ENCODE assay signal across 8 cellular contexts in genomic region chr6:35327349-35328027, GRCh38. TPM values are rescaled to one million over a fixed set of nuclear protein-coding genes. Genes with fewer than 3 reads are reported as not detected.
DNase-seq lines count a peak whose midpoint lies in the region; ATAC-seq and TF ChIP-seq lines count a peak whose summit lies in the region.

No MANE protein-coding gene starts in this region.

- H3K4me3 ChIP-seq in GM12865 (ENCODE audit: low read depth, low read length) (no peak overlapping the region), retinal pigment epithelial cell (ENCODE audit: low read length) (no peak overlapping the region)

- H3K4me1 Mint-ChIP-seq in glutamatergic neuron (ENCODE audit: low read depth, unreplicated experiment) = peaks cover 2% of the 10 kb centered on the region

- ATAC-seq in GM18909 (IDR thresholded peaks at IDR 0.05; ENCODE audit: poor library complexity, unreplicated experiment) = no peak

- peak; percentile 75 for TF ChIP-seq CTCF in GM12865 (IDR thresholded peaks at IDR 0.05; ENCODE audit: insufficient read depth, low read depth, low read length, missing control alignments)
- peak; percentile 10 for TF ChIP-seq CTCF in glutamatergic neuron (IDR thresholded peaks at IDR 0.05; ENCODE audit: partially characterized antibody, unreplicated experiment)
- peak; percentile 81 for TF ChIP-seq CTCF in retinal pigment epithelial cell (conservative IDR thresholded peaks at IDR 0.05; ENCODE audit: low read depth, low read length)

- no peak overlapping the region for H3K4me3 Mint-ChIP-seq in glutamatergic neuron (ENCODE audit: unreplicated experiment)

- H3K27ac Mint-ChIP-seq in glutamatergic neuron (ENCODE audit: unreplicated experiment) = peak overlapping the region; percentile 10

- peak; percentile 81 for DNase-seq in GM12865 (ENCODE audit: low read depth)
- peak; percentile 59 for DNase-seq in HuH-7.5 (ENCODE audit: low spot score)
- DNase-seq in SK-MEL-5 (ENCODE audit: low read depth, low spot score) = peak; percentile 73
- peak; percentile 90 for DNase-seq in activated effector memory CD4-positive, alpha-beta T cell treated with anti-CD3 and anti-CD28 coated beads, Interleukin-2, amount 50 U/mL, for 16 hours
- DNase-seq in glutamatergic neuron = peak; percentile 68
- DNase-seq in retinal pigment epithelial cell (ENCODE audit: low read depth) = no peak
- DNase-seq in foreskin melanocyte = no peak

- H3K9me3 Mint-ChIP-seq in glutamatergic neuron (ENCODE audit: unreplicated experiment) = no peaks in the 10 kb centered on the region

- H3K36me3 Mint-ChIP-seq in glutamatergic neuron (ENCODE audit: unreplicated experiment) = no peaks in the 10 kb centered on the region

- in situ Hi-C loops in SK-MEL-5 (cut with HindIII; ENCODE audit: low pct_unique_long_range_greater_than_20kb, low sequenced_read_pairs) = no loop called here

- H3K27me3 Mint-ChIP-seq in glutamatergic neuron (ENCODE audit: unreplicated experiment) = peaks cover 3% of the 10 kb centered on the region

RNA-seq across cellular contexts. Expression of gene PPARD, which starts 14.9 kb away (rescaled TPM):
- 2.9 and 3.6 TPM in 2 replicates for total RNA-seq in SK-MEL-5 (2014; rRNA removed; shearing (Covaris generic))
- polyA plus RNA-seq in SK-MEL-5 (2015; cell fraction: cytosol; rRNA removed) = 16.6 and 18.5 TPM in 2 replicates
- polyA plus RNA-seq in SK-MEL-5 (2015; cell fraction: nucleus; rRNA removed) = 21.2 and 30.1 TPM in 2 replicates
- 37.5 TPM for total RNA-seq in glutamatergic neuron (ENCODE audit: unreplicated experiment)

RNA-seq across cellular contexts. Expression of gene DEF6, which starts 29.9 kb away (rescaled TPM):
- total RNA-seq in SK-MEL-5 (2014; rRNA removed; shearing (Covaris generic)) = 0.45 and 0.71 TPM in 2 replicates
- polyA plus RNA-seq in SK-MEL-5 (2015; cell fraction: cytosol; rRNA removed) = 0.45 and 0.58 TPM in 2 replicates
- 0.74 and 1.2 TPM in 2 replicates for polyA plus RNA-seq in SK-MEL-5 (2015; cell fraction: nucleus; rRNA removed)
- total RNA-seq in glutamatergic neuron (ENCODE audit: unreplicated experiment) = 1.8 TPM

Comparison
In these comparisons a context has a peak if more than half of its experiments do, and no peak if none do; other contexts are left out.
1. DNase-seq: peak in GM12865 (single experiment), HuH-7.5 (single experiment), SK-MEL-5 (single experiment), activated effector memory CD4-positive, alpha-beta T cell treated with anti-CD3 and anti-CD28 coated beads, Interleukin-2, amount 50 U/mL, for 16 hours (single experiment) and glutamatergic neuron (single experiment); none in retinal pigment epithelial cell (single experiment) and foreskin melanocyte (single experiment).
2. CTCF ChIP-seq: peak in every context shown above with its lines; median percentile 81 in retinal pigment epithelial cell; 75 in GM12865; 10 in glutamatergic neuron.